Comparison of ENCODE assay signal across 12 cellular contexts in the genomic region with DNA sequence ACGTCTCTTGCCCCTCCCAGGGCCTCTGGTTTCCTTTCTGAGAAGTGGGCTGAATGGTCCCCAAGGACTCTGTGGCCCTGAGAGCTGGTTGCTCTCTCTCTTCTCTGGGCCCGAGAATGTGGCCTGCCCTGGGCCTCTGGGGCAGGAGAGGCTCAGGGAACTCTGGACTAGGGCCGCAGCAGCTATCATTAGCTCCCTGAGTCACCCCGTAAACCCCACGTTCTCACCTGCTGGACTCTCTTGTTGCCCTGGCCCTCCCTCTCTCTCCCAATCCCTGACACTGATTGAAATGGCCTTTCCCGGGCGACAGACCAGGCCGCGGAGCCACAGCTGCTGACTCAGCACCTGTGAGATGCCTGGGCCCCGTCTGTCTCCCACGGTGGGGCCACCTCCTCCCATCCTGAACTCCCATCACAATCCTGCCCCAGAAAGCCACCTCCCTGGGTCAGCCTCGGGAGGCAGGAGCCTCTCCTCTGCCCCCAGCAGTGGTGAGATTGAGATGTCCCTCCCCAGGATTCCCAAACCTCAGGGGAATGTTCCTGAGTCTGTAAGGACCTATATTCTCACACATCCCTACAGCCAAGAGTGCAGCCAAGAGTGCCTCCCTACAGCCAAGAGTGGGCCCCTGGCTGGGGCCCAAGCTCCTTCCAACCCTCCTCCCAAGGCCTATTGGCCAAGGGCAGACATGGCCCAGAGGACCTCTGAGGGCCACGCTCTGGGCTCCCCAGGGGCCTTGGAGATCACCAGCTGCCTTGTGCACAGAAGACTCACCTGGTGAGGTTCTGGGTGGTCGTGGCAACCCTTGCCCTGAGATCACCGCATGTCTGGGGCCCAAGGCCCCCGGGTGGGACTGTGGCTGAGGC. TPM values are rescaled to one million over a fixed set of nuclear protein-coding genes. Genes with fewer than 3 reads are reported as not detected.
DNase-seq lines count a peak whose midpoint lies in the region; ATAC-seq and TF ChIP-seq lines count a peak whose summit lies in the region.
"Had no signal": no experiment of that assay in that cellular context is flagged by ENCODE, and none has a peak within 500 bp of the region (broad histone marks: within the 10 kb centered on the region; RNA-seq: fewer than 3 reads in every experiment).

No MANE protein-coding gene starts in this region.

- no peak overlapping the region for H4K8ac ChIP-seq in H9 (replicated peaks; ENCODE audit: insufficient read length, low read depth, low read length)

- no peaks in the 10 kb centered on the region for H3K79me1 ChIP-seq in H9 (ENCODE audit: insufficient read depth, low read depth, low read length, poor library complexity, severe bottlenecking)

- no peaks in the 10 kb centered on the region for H3K79me2 ChIP-seq in H9 (ENCODE audit: insufficient read depth, low read length)

- H4K5ac ChIP-seq in H9 (ENCODE audit: insufficient read length, low read depth, low read length): no peak overlapping the region

- H3K23me2 ChIP-seq in H9 (ENCODE audit: insufficient read length, low read depth, low read length, poor library complexity, severe bottlenecking): no peaks in the 10 kb centered on the region

- peaks cover 4 to 10% of the 10 kb centered on the region in 2 experiments; a peak in 3 of 4 replicates for H3K4me1 Mint-ChIP-seq in H9
- peaks cover 13% of the 10 kb centered on the region for H3K4me1 Mint-ChIP-seq in activated T-helper 17 cell treated with anti-CD3 and anti-CD28 coated beads, Interleukin-2, amount 50 U/mL, for 72 hours
- H3K4me1 Mint-ChIP-seq in naive B cell: peaks cover 7 to 28% (median 9%) of the 10 kb centered on the region in 3 donors
- peaks cover 12% of the 10 kb centered on the region for H3K4me1 Mint-ChIP-seq in nephron progenitor cell

- H3K27me3 ChIP-seq in H9 (ENCODE audit: insufficient read depth, low read length): no peaks in the 10 kb centered on the region

- peak overlapping the region in 1 of 3 experiments; percentile 72; a peak in 1 of 7 replicates for H3K27ac Mint-ChIP-seq in H9
- H3K27ac Mint-ChIP-seq in activated T-helper 17 cell treated with anti-CD3 and anti-CD28 coated beads, Interleukin-2, amount 50 U/mL, for 72 hours: peak overlapping the region; percentile 90
- H3K27ac Mint-ChIP-seq in naive B cell: peak overlapping the region in 4 of 6 donors; percentile 10 to 94 (median 58)
- no peak overlapping the region for H3K27ac Mint-ChIP-seq in nephron progenitor cell

- H3K9me3 ChIP-seq in H9 (ENCODE audit: control insufficient read depth, low read depth, low read length): no peaks in the 10 kb centered on the region

- no peaks in the 10 kb centered on the region; the same call in 1 of the 2 replicates for H3K27me3 Mint-ChIP-seq in H9 (ENCODE audit: low read depth)
- H3K27me3 Mint-ChIP-seq in activated T-helper 17 cell treated with anti-CD3 and anti-CD28 coated beads, Interleukin-2, amount 50 U/mL, for 72 hours: peaks cover 14% of the 10 kb centered on the region
- peaks cover 0 to 26% (median 23%) of the 10 kb centered on the region in 3 donors for H3K27me3 Mint-ChIP-seq in naive B cell
- peaks cover 27% of the 10 kb centered on the region for H3K27me3 Mint-ChIP-seq in nephron progenitor cell (ENCODE audit: low read depth, poor library complexity)

- no peaks in the 10 kb centered on the region for H3K36me3 Mint-ChIP-seq in H9 (ENCODE audit: insufficient read depth in 1 of 3, low read depth in 3 of 3)
- no peaks in the 10 kb centered on the region for H3K36me3 Mint-ChIP-seq in activated T-helper 17 cell treated with anti-CD3 and anti-CD28 coated beads, Interleukin-2, amount 50 U/mL, for 72 hours (ENCODE audit: low read depth)
- no peaks in the 10 kb centered on the region for H3K36me3 Mint-ChIP-seq in naive B cell
- no peaks in the 10 kb centered on the region for H3K36me3 Mint-ChIP-seq in nephron progenitor cell (ENCODE audit: low read depth)

- no peaks in the 10 kb centered on the region; a peak in 1 of 5 replicates for H3K9me3 Mint-ChIP-seq in H9
- no peaks in the 10 kb centered on the region for H3K9me3 Mint-ChIP-seq in activated T-helper 17 cell treated with anti-CD3 and anti-CD28 coated beads, Interleukin-2, amount 50 U/mL, for 72 hours
- H3K9me3 Mint-ChIP-seq in naive B cell: no peaks in the 10 kb centered on the region
- peaks cover 3% of the 10 kb centered on the region for H3K9me3 Mint-ChIP-seq in nephron progenitor cell

- H3K27ac ChIP-seq in H9 (ENCODE audit: insufficient read length, low read depth, low read length) (no peak overlapping the region), caudate nucleus (ENCODE audit: low read depth, low read length) (no peak overlapping the region)
- H3K27ac ChIP-seq: GM23248 had no signal

- no peak overlapping the region for H2AFZ ChIP-seq in H9 (ENCODE audit: low read length)
- H2AFZ ChIP-seq: GM23248 had no signal

- no peaks in the 10 kb centered on the region for H4K20me1 ChIP-seq in H9 (ENCODE audit: control insufficient read depth, insufficient read depth, insufficient read length)

- ATAC-seq in activated T-helper 17 cell treated with anti-CD3 and anti-CD28 coated beads, Interleukin-2, amount 50 U/mL, for 72 hours (replicated peaks): no peak
- ATAC-seq in naive B cell (ENCODE audit: low read depth in 2 of 2) (peak in 1 of 2 donors; percentile 7), HG02884 (IDR thresholded peaks at IDR 0.05; ENCODE audit: unreplicated experiment) (no peak)

- no peak overlapping the region for H2AK5ac ChIP-seq in H9 (ENCODE audit: insufficient read length, low read length)

- H3K4ac ChIP-seq in H9 (ENCODE audit: low read depth, low read length): no peak overlapping the region

- DNase-seq in GM10248 (ENCODE audit: extremely low spot score) (peak; percentile 58), H9 (peak; percentile 36), naive B cell (no peak), caudate nucleus (lab: John Stamatoyannopoulos, UW) (no peak), cerebellar nuclear complex (lab: John Stamatoyannopoulos, UW) (no peak), nephron progenitor cell (no peak)
- DNase-seq: C1 segment of cervical spinal cord, hippocampal formation, NCI-H1694 had no signal

- H3K9ac ChIP-seq in H9 (ENCODE audit: extremely low read depth, insufficient read length, low read length): no peak overlapping the region
- H3K9ac ChIP-seq: GM23248 had no signal

- no peak overlapping the region for H2BK120ac ChIP-seq in H9 (ENCODE audit: low read depth, low read length, poor library complexity, severe bottlenecking)

- no CpG with 5 or more reads among the region's 16 CpGs for WGBS in H9 (ENCODE audit: extremely low coverage, insufficient read length, low lambda C conversion rate)

- H3K4me2 ChIP-seq in H9 (ENCODE audit: insufficient read depth, insufficient read length, low read length): no peak overlapping the region

- no peak overlapping the region for H2BK15ac ChIP-seq in H9 (ENCODE audit: low read depth, low read length)

- POLR2A ChIA-PET in GM10248 (lab: Yijun Ruan, JAX): no interaction called here

- no peak overlapping the region for H3K18ac ChIP-seq in H9 (ENCODE audit: insufficient read length, low read depth, low read length)

- H3K4me1 ChIP-seq in H9 (ENCODE audit: insufficient read depth, low read length): no peaks in the 10 kb centered on the region

- no peak overlapping the region for H2BK5ac ChIP-seq in H9 (ENCODE audit: insufficient read length, low read length)

- no peak overlapping the region for H3K56ac ChIP-seq in H9 (ENCODE audit: insufficient read length, low read depth, low read length)

- TF ChIP-seq CTCF in GM10248 (IDR thresholded peaks at IDR 0.05; ENCODE audit: control extremely low read depth, extremely low read depth, low read depth, missing control alignments) (no peak), H9 (conservative IDR thresholded peaks at IDR 0.05) (no peak), nephron progenitor cell (IDR thresholded peaks at IDR 0.05) (no peak)

- no peak overlapping the region for H3K4me3 Mint-ChIP-seq in H9
- peak overlapping the region; percentile 78 for H3K4me3 Mint-ChIP-seq in activated T-helper 17 cell treated with anti-CD3 and anti-CD28 coated beads, Interleukin-2, amount 50 U/mL, for 72 hours
- peak overlapping the region in 1 of 8 donors; percentile 37 for H3K4me3 Mint-ChIP-seq in naive B cell
- H3K4me3 Mint-ChIP-seq in nephron progenitor cell: no peak overlapping the region

- no peak overlapping the region for H3K23ac ChIP-seq in H9 (ENCODE audit: insufficient read length, low read depth, low read length)

- no peak overlapping the region; the same call in 1 of the 2 replicates for H3K14ac ChIP-seq in H9 (ENCODE audit: insufficient read depth, low read length)

- no peak overlapping the region for H2BK20ac ChIP-seq in H9 (ENCODE audit: low read depth, low read length, poor library complexity, severe bottlenecking)

- CTCF ChIA-PET in GM10248 (lab: Yijun Ruan, JAX): interaction anchor here (1.4 to 6.2 kb wide), 3 partner anchors 9 to 79 kb away, joined by 6 to 37 read pairs (median 7); partner anchors contain the start of genes CTNS and SHPK

- H4K91ac ChIP-seq in H9 (ENCODE audit: insufficient read length, low read depth, low read length): no peak overlapping the region

- H2BK12ac ChIP-seq in H9 (ENCODE audit: insufficient read length, low read depth, low read length): no peak overlapping the region

- H3T11ph ChIP-seq in H9 (ENCODE audit: low read length): no peak overlapping the region

RNA-seq across cellular contexts. Expression of gene TRPV3, which starts 0.5 kb away (rescaled TPM):
- 0.63 and 1.2 TPM in 2 replicates for total RNA-seq in H9 (2021)
- 1 to 10 TPM in 1 of 2 donors, under 1 TPM in 1; 0.86 to 3.5 TPM for total RNA-seq in activated T-helper 17 cell treated with anti-CD3 and anti-CD28 coated beads, Interleukin-2, amount 50 U/mL, for 72 hours
- under 1 TPM in 2 of 6 donors, not detected in 4; 0.19 to 0.21 TPM for polyA plus RNA-seq in naive B cell (ENCODE audit: low read depth in 6 of 6)

RNA-seq across cellular contexts. Expression of gene TRPV1, which starts 52.1 kb away (rescaled TPM):
- 5.5 and 8.1 TPM in 2 replicates for total RNA-seq in H9 (2021)
- total RNA-seq in activated T-helper 17 cell treated with anti-CD3 and anti-CD28 coated beads, Interleukin-2, amount 50 U/mL, for 72 hours: 1 to 10 TPM; 3.7 to 3.9 TPM
- 1 to 10 TPM in 1 of 6 donors, under 1 TPM in 3, not detected in 2; 0.13 to 1.2 (median 0.52) TPM for polyA plus RNA-seq in naive B cell (ENCODE audit: low read depth in 6 of 6)

Comparison
In these comparisons a context has a peak if more than half of its experiments do, and no peak if none do; other contexts are left out.
1. DNase-seq: peak in GM10248 (single experiment) and H9 (single experiment); none in naive B cell (single experiment), caudate nucleus (0 of 61), cerebellar nuclear complex (0 of 2) and nephron progenitor cell (single experiment).